ENCODE assay signal across 28 cellular contexts in the genomic region with DNA sequence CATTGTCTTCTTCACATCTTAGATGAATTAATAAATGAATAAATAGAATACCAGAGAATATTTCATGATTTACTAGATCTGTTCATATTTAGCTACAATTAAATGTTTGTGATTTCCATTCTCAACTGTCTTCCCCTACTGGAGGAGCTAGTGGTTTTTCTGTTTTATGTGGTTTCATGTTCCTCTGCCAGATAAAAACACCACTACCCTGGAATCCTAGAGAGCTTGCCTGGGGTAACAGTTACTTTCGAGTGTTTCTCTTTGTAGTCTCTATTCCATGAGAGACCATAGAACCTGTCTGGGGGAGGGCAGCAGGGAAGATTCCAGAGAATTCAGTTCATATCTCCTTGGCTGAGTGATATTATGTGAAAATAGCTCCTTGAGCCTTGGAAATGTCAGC.
"Had no signal": no experiment of that assay in that cellular context is flagged by ENCODE, and none has a peak within 500 bp of the region (broad histone marks: within the 10 kb centered on the region; RNA-seq: fewer than 3 reads in every experiment).

No MANE protein-coding gene starts in this region.

- H3K9me3 ChIP-seq: left lung, lower lobe of right lung, psoas muscle, right atrium auricular region, right lobe of liver, stomach, testis, thyroid gland, transverse colon, upper lobe of left lung had no signal

- H3K27me3 ChIP-seq: left lung, right atrium auricular region, right lobe of liver, testis, thyroid gland, upper lobe of left lung had no signal

- H3K4me1 ChIP-seq: left lung, lower lobe of right lung, parathyroid adenoma, psoas muscle, right atrium auricular region, right lobe of liver, stomach, testis, thyroid gland, transverse colon, upper lobe of left lung had no signal

- H3K27ac Mint-ChIP-seq: immature natural killer cell; naive thymus-derived CD8-positive, alpha-beta T cell; nephron; stimulated activated naive B cell treated with anti-CD40 and anti-IgM and Interleukin-4, amounts not matched to agents 10 μg/mL and 1 μg/mL and 100 μg/mL, for 72 hours had no signal

- FAIRE-seq: islet of Langerhans, kidney, urothelium cell line had no signal

- H3K4me1 Mint-ChIP-seq: immature natural killer cell; naive thymus-derived CD8-positive, alpha-beta T cell; stimulated activated naive B cell treated with anti-CD40 and anti-IgM and Interleukin-4, amounts not matched to agents 10 μg/mL and 1 μg/mL and 100 μg/mL, for 72 hours had no signal

- H3K9me3 Mint-ChIP-seq: naive thymus-derived CD8-positive, alpha-beta T cell had no signal

- H3K36me3 Mint-ChIP-seq: immature natural killer cell; naive thymus-derived CD8-positive, alpha-beta T cell; stimulated activated naive B cell treated with anti-CD40 and anti-IgM and Interleukin-4, amounts not matched to agents 10 μg/mL and 1 μg/mL and 100 μg/mL, for 72 hours had no signal

- DNase-seq: hypothalamus; immature natural killer cell; kidney; left colon; left lung; lower lobe of right lung; mammary epithelial cell; mesenchymal stem cell; naive thymus-derived CD8-positive, alpha-beta T cell; nucleus accumbens; psoas muscle; right lobe of liver; stimulated activated CD4-positive, alpha-beta T cell treated with anti-CD3 and anti-CD28 coated beads, Interleukin-1b, Interleukin-23, amount 100 ng/mL, for 48 hours; stimulated activated CD4-positive, alpha-beta T cell treated with anti-CD3 and anti-CD28 coated beads, Interleukin-4, amount 100 ng/mL, for 1 hour; stimulated activated naive B cell treated with anti-CD40 and anti-IgM and Interleukin-4, amounts not matched to agents 10 μg/mL and 1 μg/mL and 100 μg/mL, for 72 hours; stimulated activated naive CD8-positive, alpha-beta T cell treated with anti-CD3 and anti-CD28 coated beads, Interleukin-15, Interleukin-2, amounts not matched to agents 100 U/mL and 50 U/mL, for 24 hours; stomach; testis; thyroid gland; transverse colon; upper lobe of left lung had no signal

- H3K4me3 Mint-ChIP-seq: immature natural killer cell; naive thymus-derived CD8-positive, alpha-beta T cell; nephron; neural crest cell; stimulated activated naive B cell treated with anti-CD40 and anti-IgM and Interleukin-4, amounts not matched to agents 10 μg/mL and 1 μg/mL and 100 μg/mL, for 72 hours had no signal

- H2AFZ ChIP-seq: parathyroid adenoma had no signal

- H3K4me2 ChIP-seq: smooth muscle cell had no signal

- H3K4me3 ChIP-seq: left lung, lower lobe of right lung, psoas muscle, right atrium auricular region, right lobe of liver, smooth muscle cell, stomach, testis, thyroid gland, transverse colon, upper lobe of left lung had no signal

- H3K27ac ChIP-seq: left lung, lower lobe of right lung, parathyroid adenoma, psoas muscle, right atrium auricular region, right lobe of liver, stomach, testis, thyroid gland, transverse colon, upper lobe of left lung had no signal

- H3K9ac ChIP-seq: parathyroid adenoma had no signal

- H3K36me3 ChIP-seq: left lung, lower lobe of right lung, right atrium auricular region, right lobe of liver, stomach, thyroid gland, transverse colon, upper lobe of left lung had no signal

- H3K79me2 ChIP-seq: parathyroid adenoma had no signal
